6 cellular contexts compared by ENCODE assay signal in the genomic region with DNA sequence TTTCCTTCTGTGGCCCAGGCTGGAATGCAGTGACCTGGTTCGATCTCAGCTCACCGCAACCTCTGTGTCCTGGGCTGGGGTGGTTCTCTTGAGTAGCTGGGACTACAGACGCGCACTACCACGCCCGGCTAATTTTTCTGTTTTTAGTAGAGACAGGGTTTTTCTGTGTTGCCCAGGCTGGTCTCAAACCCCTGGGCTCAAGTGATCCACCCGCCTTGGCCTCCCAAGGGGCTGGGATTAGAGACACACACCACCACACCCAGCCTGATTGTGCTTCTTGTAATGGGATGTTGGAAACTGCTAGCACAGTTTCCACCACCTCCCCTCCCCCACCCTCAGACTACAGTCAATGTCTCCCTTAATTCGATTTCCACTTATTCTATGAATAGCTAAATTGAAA.
"Had no signal": no experiment of that assay in that cellular context is flagged by ENCODE, and none has a peak within 500 bp of the region (broad histone marks: within the 10 kb centered on the region; RNA-seq: fewer than 3 reads in every experiment).

No MANE protein-coding gene starts in this region.

- H3K4me1 ChIP-seq: HAP-1 had no signal

- DNase-seq: GOT3, H7, KBM-7 had no signal

- H3K9ac ChIP-seq: KMS-11 had no signal

- H3K9me3 ChIP-seq: HAP-1 had no signal

- H3K36me3 ChIP-seq: HAP-1 had no signal

- H3K27ac ChIP-seq: HL-60, KMS-11 had no signal

- H3K4me2 ChIP-seq: KMS-11 had no signal

- H3K4me3 ChIP-seq: HAP-1 had no signal
